Comparison of ENCODE assay signal across 11 cellular contexts in genomic region chr4:25908491-25908901, GRCh38. TPM values are rescaled to one million over a fixed set of nuclear protein-coding genes. Genes with fewer than 3 reads are reported as not detected.
DNase-seq lines count a peak whose midpoint lies in the region; ATAC-seq and TF ChIP-seq lines count a peak whose summit lies in the region.
"Had no signal": no experiment of that assay in that cellular context is flagged by ENCODE, and none has a peak within 500 bp of the region (broad histone marks: within the 10 kb centered on the region; RNA-seq: fewer than 3 reads in every experiment).

No MANE protein-coding gene starts in this region.

- POLR2A ChIA-PET in HEK293 (lab: Yijun Ruan, JAX), result no interaction called here

- H3K9ac ChIP-seq in colonic mucosa (ENCODE audit: low read depth in 2 of 2, low read length in 2 of 2), result no peak overlapping the region

- DNase-seq in A172 (ENCODE audit: low spot score), result peak; percentile 88
- DNase-seq in T1000 (lab: John Stamatoyannopoulos, UW), result peak; percentile 79
- peak; percentile 57 for DNase-seq in globus pallidus (ENCODE audit: low spot score)
- DNase-seq in colonic mucosa, result no peak
- DNase-seq in G401 (ENCODE audit: low spot score), result no peak
- DNase-seq: activated naive CD4-positive, alpha-beta T cell treated with anti-CD3 and anti-CD28 coated beads for 36 hours; CD8-positive, alpha-beta T cell; NCI-H2081 had no signal

- no peak for TF ChIP-seq CTCF in HEK293 (tag by site-specific recombination; IDR thresholded peaks at IDR 0.05)
- TF ChIP-seq CTCF in colonic mucosa (IDR thresholded peaks at IDR 0.05), result no peak

- H3K4me1 ChIP-seq in HEK293 (ENCODE audit: control insufficient read depth, insufficient read depth, low read length) (no peaks in the 10 kb centered on the region), colonic mucosa (no peaks in the 10 kb centered on the region)

- H3K36me3 ChIP-seq in HEK293 (ENCODE audit: control insufficient read depth in 2 of 2, insufficient read depth in 1 of 2, low read length in 2 of 2) (no peaks in the 10 kb centered on the region), colonic mucosa (no peaks in the 10 kb centered on the region)

- H3K27me3 ChIP-seq in colonic mucosa, result no peaks in the 10 kb centered on the region

- no peak overlapping the region for H3K27ac ChIP-seq in HEK293 (ENCODE audit: extremely low read depth, low read depth, low read length)
- H3K27ac ChIP-seq in colonic mucosa, result no peak overlapping the region

- no peak for ATAC-seq in HG02623 (IDR thresholded peaks at IDR 0.05; ENCODE audit: unreplicated experiment)
- no peak for ATAC-seq in HG02678 (IDR thresholded peaks at IDR 0.05; ENCODE audit: unreplicated experiment)
- ATAC-seq: CD8-positive, alpha-beta T cell had no signal

- intact Hi-C loops in colonic mucosa (cut with DNase I), result no loop called here

- no peaks in the 10 kb centered on the region for H3K9me3 ChIP-seq in HEK293 (ENCODE audit: control insufficient read depth, insufficient read depth, low read depth, low read length)
- no peaks in the 10 kb centered on the region for H3K9me3 ChIP-seq in colonic mucosa

- CTCF ChIA-PET in HEK293 (lab: Yijun Ruan, JAX), result no interaction called here

- no peak overlapping the region for H3K4me3 ChIP-seq in HEK293 (ENCODE audit: low read depth, low read length)
- H3K4me3 ChIP-seq in colonic mucosa, result no peak overlapping the region

- in situ Hi-C loops in G401 (cut with HindIII; ENCODE audit: low sequenced_read_pairs), result no loop called here

TF ChIP-seq in HEK293, 187 proteins besides CTCF, POLR2A, EP300 and RAD21:
- TF ChIP-seq OSR2 (tag by site-specific recombination; IDR thresholded peaks at IDR 0.05) (peak; percentile 76), ZNF548 (tag by site-specific recombination; IDR thresholded peaks at IDR 0.05) (no peak), ZNF266 (tag by site-specific recombination; IDR thresholded peaks at IDR 0.05; ENCODE audit: low read depth) (peak; percentile 23; the same call in 1 of the 2 replicates), ZNF707 (tag by site-specific recombination; IDR thresholded peaks at IDR 0.05) (no peak), ZNF596 (tag by site-specific recombination; IDR thresholded peaks at IDR 0.05) (no peak), RBAK (tag by site-specific recombination; IDR thresholded peaks at IDR 0.05) (peak; percentile 61; the same call in 1 of the 2 replicates), ZNF449 (tag by site-specific recombination; IDR thresholded peaks at IDR 0.05) (no peak), ZNF600 (tag by site-specific recombination; IDR thresholded peaks at IDR 0.05) (0 out of 2 replicates have a peak, but pooled peaks have one; percentile 31)

RNA-seq across cellular contexts. Expression of gene SMIM20, which starts 5.5 kb away (rescaled TPM):
- total RNA-seq in A172 (2014; rRNA removed; shearing (Covaris generic)), result 44.7 and 51.7 TPM in 2 replicates
- 10 to 100 TPM; 36.5 to 37.4 TPM for total RNA-seq in colonic mucosa
- total RNA-seq in G401 (2014; rRNA removed; shearing (Covaris generic)), result 99.6 and 111 TPM in 2 replicates

RNA-seq across cellular contexts. Expression of gene SEL1L3, which starts 45.7 kb away (rescaled TPM):
- 66.6 and 67.0 TPM in 2 replicates for total RNA-seq in A172 (2014; rRNA removed; shearing (Covaris generic))
- total RNA-seq in colonic mucosa, result 10 to 100 TPM; 88.4 to 96.2 TPM
- 133 and 134 TPM in 2 replicates for total RNA-seq in G401 (2014; rRNA removed; shearing (Covaris generic))

Comparison
In these comparisons a context has a peak if more than half of its experiments do, and no peak if none do; other contexts are left out.
1. DNase-seq: peak in A172 (single experiment), T1000 (single experiment) and globus pallidus (single experiment); none in colonic mucosa (single experiment) and G401 (single experiment).